ENCODE assay signal across 1 cellular context in genomic region chr6:20458051-20458894, GRCh38.
A peak's percentile ranks its signal among the peaks of the same experiment; 100 is the strongest.
TF ChIP-seq lines count a peak whose summit lies in the region.

No MANE protein-coding gene starts in this region.

TF ChIP-seq in K562, 482 proteins besides CTCF, POLR2A, EP300 and RAD21 (continued from another document and continues in another):
- TF ChIP-seq ZBTB40 (IDR thresholded peaks at IDR 0.05) (peak; percentile 31; the same call in 1 of the 2 replicates), ZBTB40 (CRISPR knock-in tag; IDR thresholded peaks at IDR 0.05) (no peak), ZNF143 (CRISPR knock-in tag; IDR thresholded peaks at IDR 0.05) (no peak), THRAP3 (IDR thresholded peaks at IDR 0.05; ENCODE audit: borderline replicate concordance) (no peak), AFF1 (IDR thresholded peaks at IDR 0.05; ENCODE audit: low read depth in 1 of 2, partially characterized antibody in 2 of 2) (peak in 1 of 2 experiments; percentile 45), KDM2B (CRISPR knock-in tag; IDR thresholded peaks at IDR 0.05) (no peak), ZNF324 (CRISPR knock-in tag; IDR thresholded peaks at IDR 0.05) (no peak), BRD9 (IDR thresholded peaks at IDR 0.05; ENCODE audit: low read depth, partially characterized antibody) (peak; percentile 88), MAFG (tag; conservative IDR thresholded peaks at IDR 0.05) (peak; percentile 82), ILF3 (IDR thresholded peaks at IDR 0.05; ENCODE audit: borderline replicate concordance) (peak; percentile 27; the same call in 1 of the 2 replicates), HMBOX1 (IDR thresholded peaks at IDR 0.05) (peak; percentile 81), DMBX1 (CRISPR knock-in tag; IDR thresholded peaks at IDR 0.05; ENCODE audit: borderline replicate concordance) (peak; percentile 80; the same call in 1 of the 2 replicates), FOXA1 (IDR thresholded peaks at IDR 0.05; ENCODE audit: borderline replicate concordance) (no peak), HIVEP1 (CRISPR knock-in tag; IDR thresholded peaks at IDR 0.05) (no peak), DPF2 (IDR thresholded peaks at IDR 0.05) (peak; percentile 100), XRCC4 (IDR thresholded peaks at IDR 0.05; ENCODE audit: extremely low read depth, insufficient read depth, insufficient read length) (no peak), ATF3 (IDR thresholded peaks at IDR 0.05) (peak; percentile 38), ATF3 (CRISPR knock-in tag; conservative IDR thresholded peaks at IDR 0.05) (no peak), ZNF280B (CRISPR knock-in tag; IDR thresholded peaks at IDR 0.05) (no peak), SIX5 (IDR thresholded peaks at IDR 0.05; ENCODE audit: borderline replicate concordance in 1 of 2, insufficient read depth in 1 of 2, low read depth in 1 of 2, low read length in 2 of 2) (0 out of 4 replicates have a peak, but pooled peaks of 1 of the 2 experiments have one; percentile 18), ATF7 (IDR thresholded peaks at IDR 0.05) (peak; percentile 57; the same call in 1 of the 2 replicates), TARDBP (IDR thresholded peaks at IDR 0.05) (0 out of 2 replicates have a peak, but pooled peaks have one; percentile 17), HES1 (IDR thresholded peaks at IDR 0.05; ENCODE audit: low read depth) (peak; percentile 48; the same call in 1 of the 2 replicates), MNT (conservative IDR thresholded peaks at IDR 0.05) (peak in 1 of 2 experiments; percentile 64; a peak in 2 of 4 replicates), ZNF277 (CRISPR knock-in tag; IDR thresholded peaks at IDR 0.05; ENCODE audit: borderline replicate concordance) (no peak), NCOR1 (IDR thresholded peaks at IDR 0.05) (peak; percentile 93), IRF9 (tag; IDR thresholded peaks at IDR 0.05) (no peak), ID3 (CRISPR knock-in tag; IDR thresholded peaks at IDR 0.05) (no peak), ID3 (tag; IDR thresholded peaks at IDR 0.05) (0 out of 2 replicates have a peak, but pooled peaks have one; percentile 20), C11orf30 (IDR thresholded peaks at IDR 0.05; ENCODE audit: low read depth) (peak; percentile 91), ARID1B (IDR thresholded peaks at IDR 0.05) (peak; percentile 99), KDM4B (IDR thresholded peaks at IDR 0.05; ENCODE audit: borderline replicate concordance in 2 of 2, low read depth in 1 of 2) (no peak)
